27 cellular contexts compared by ENCODE assay signal in genomic region chr20:8449120-8449519, GRCh38.
DNase-seq lines count a peak whose midpoint lies in the region; ATAC-seq and TF ChIP-seq lines count a peak whose summit lies in the region.
"Had no signal": no experiment of that assay in that cellular context is flagged by ENCODE, and none has a peak within 500 bp of the region (broad histone marks: within the 10 kb centered on the region; RNA-seq: fewer than 3 reads in every experiment).

No MANE protein-coding gene starts in this region.

- intact Hi-C loops in sigmoid colon (cut with DNase I): no loop called here

- peaks cover 28% of the 10 kb centered on the region for H3K4me1 Mint-ChIP-seq in HFFc6 (ENCODE audit: low read depth)
- no peaks in the 10 kb centered on the region for H3K4me1 Mint-ChIP-seq in glutamatergic neuron (ENCODE audit: low read depth, unreplicated experiment)
- H3K4me1 Mint-ChIP-seq: nephron progenitor cell had no signal

- peaks cover 0 to 25% (median 18%) of the 10 kb centered on the region in 4 donors for H3K4me1 ChIP-seq in sigmoid colon
- H3K4me1 ChIP-seq: left ventricle myocardium inferior, prostate gland, tibial artery had no signal

- ATAC-seq in SK-N-SH treated with all-trans-retinoic acid at 6 μM for 48 hours (peak; percentile 64), HG03378 (IDR thresholded peaks at IDR 0.05; ENCODE audit: unreplicated experiment) (no peak), HG02642 (IDR thresholded peaks at IDR 0.05; ENCODE audit: poor library complexity, unreplicated experiment) (no peak)
- ATAC-seq: esophagus mucosa had no signal

- H3K9me3 ChIP-seq in sigmoid colon: no peaks in the 10 kb centered on the region
- H3K9me3 ChIP-seq: prostate gland, tibial artery had no signal

- no peak for TF ChIP-seq POLR2A in sigmoid colon (IDR thresholded peaks at IDR 0.05)

- no peaks in the 10 kb centered on the region for H3K27me3 ChIP-seq in sigmoid colon
- H3K27me3 ChIP-seq: tibial artery had no signal

- H3K36me3 Mint-ChIP-seq in HFFc6 (ENCODE audit: low read depth) (no peaks in the 10 kb centered on the region), glutamatergic neuron (ENCODE audit: unreplicated experiment) (no peaks in the 10 kb centered on the region)

- no peak for TF ChIP-seq EP300 in sigmoid colon (IDR thresholded peaks at IDR 0.05)

- H3K4me3 ChIP-seq in sigmoid colon: no peak overlapping the region
- H3K4me3 ChIP-seq: left ventricle myocardium inferior, prostate gland, skin epidermis, tibial artery had no signal

- H3K4me3 Mint-ChIP-seq in HFFc6 (no peak overlapping the region), glutamatergic neuron (ENCODE audit: unreplicated experiment) (no peak overlapping the region)
- H3K4me3 Mint-ChIP-seq: CD4-positive, alpha-beta T cell; nephron progenitor cell had no signal

- H3K36me3 ChIP-seq in sigmoid colon: no peaks in the 10 kb centered on the region
- H3K36me3 ChIP-seq: left ventricle myocardium inferior, prostate gland, tibial artery had no signal

- TF ChIP-seq CTCF in HFFc6 (IDR thresholded peaks at IDR 0.05) (no peak), glutamatergic neuron (IDR thresholded peaks at IDR 0.05; ENCODE audit: partially characterized antibody, unreplicated experiment) (no peak), sigmoid colon (IDR thresholded peaks at IDR 0.05) (no peak)

- DNase-seq in AG20443 (ENCODE audit: low spot score) (peak; percentile 27), HFFc6 (peak; percentile 16), iris pigment epithelial cell (ENCODE audit: low read depth) (peak; percentile 43), glutamatergic neuron (no peak), sigmoid colon (no peak)
- DNase-seq: ACHN; activated CD4-positive, CD25-positive, alpha-beta regulatory T cell treated with anti-CD3 and anti-CD28 coated beads, Interleukin-2, amount 50 U/mL, for 72 hours; activated naive CD4-positive, alpha-beta T cell treated with anti-CD3 and anti-CD28 coated beads, Interleukin-2, amount 50 U/mL, for 16 hours; activated T-cell treated with anti-CD3 and anti-CD28 coated beads, Interleukin-2, amount 50 U/mL, for 48 hours; CD4-positive, alpha-beta T cell; DMS79 treated with DMSO at 0.1 percent for 48 hours; effector memory CD4-positive, alpha-beta T cell; left ventricle myocardium inferior; NCI-H187 treated with DMSO at 0.1 percent for 48 hours; NCI-H510A; nephron progenitor cell; stimulated activated CD4-positive, alpha-beta T cell treated with anti-CD3 and anti-CD28 coated beads, Interleukin-2, amount 100 ng/mL, for 24 hours; stimulated activated naive CD4-positive, alpha-beta T cell; T1000; tibial artery had no signal

- no peak overlapping the region for H3K27ac Mint-ChIP-seq in HFFc6
- no peak overlapping the region for H3K27ac Mint-ChIP-seq in glutamatergic neuron (ENCODE audit: unreplicated experiment)
- H3K27ac Mint-ChIP-seq: CD4-positive, alpha-beta T cell; nephron progenitor cell had no signal

- H3K27me3 Mint-ChIP-seq in HFFc6 (ENCODE audit: insufficient read depth): no peaks in the 10 kb centered on the region
- H3K27me3 Mint-ChIP-seq in glutamatergic neuron (ENCODE audit: unreplicated experiment): no peaks in the 10 kb centered on the region
- H3K27me3 Mint-ChIP-seq: CD4-positive, alpha-beta T cell had no signal

- WGBS in sigmoid colon, 2 donors: 77 to 84% methylated on average over 5 of the region's 5 CpGs

- no peak overlapping the region for H3K27ac ChIP-seq in sigmoid colon
- H3K27ac ChIP-seq: left ventricle myocardium inferior, RWPE1, skin epidermis, tibial artery had no signal

- H3K9me3 Mint-ChIP-seq in HFFc6 (no peaks in the 10 kb centered on the region), glutamatergic neuron (ENCODE audit: unreplicated experiment) (no peaks in the 10 kb centered on the region)
- H3K9me3 Mint-ChIP-seq: CD4-positive, alpha-beta T cell; nephron progenitor cell had no signal

TF ChIP-seq in SK-N-SH treated with all-trans-retinoic acid at 6 μM for 48 hours, 23 proteins besides CTCF, POLR2A, EP300 and RAD21:
- TF ChIP-seq ZNF565 (CRISPR knock-in tag; conservative IDR thresholded peaks at IDR 0.05; ENCODE audit: low read depth) (no peak), TSHZ2 (CRISPR knock-in tag; IDR thresholded peaks at IDR 0.05) (no peak), ZC3H10 (CRISPR knock-in tag; IDR thresholded peaks at IDR 0.05) (no peak), PPARA (CRISPR knock-in tag; IDR thresholded peaks at IDR 0.05; ENCODE audit: borderline replicate concordance) (no peak), ISL1 (CRISPR knock-in tag; IDR thresholded peaks at IDR 0.05) (no peak), SNAI2 (CRISPR knock-in tag; IDR thresholded peaks at IDR 0.05) (no peak)
TF ChIP-seq in SK-N-SH treated with all-trans-retinoic acid at 6 μM for 48 hours: peak in this region for 0.

Comparison
In these comparisons a context has a peak if more than half of its experiments do, and no peak if none do; other contexts are left out.
1. DNase-seq: peak in AG20443 (single experiment), HFFc6 (single experiment) and iris pigment epithelial cell (single experiment); none in glutamatergic neuron (single experiment) and sigmoid colon (single experiment).